ENCODE assay signal across 8 cellular contexts in the genomic region with DNA sequence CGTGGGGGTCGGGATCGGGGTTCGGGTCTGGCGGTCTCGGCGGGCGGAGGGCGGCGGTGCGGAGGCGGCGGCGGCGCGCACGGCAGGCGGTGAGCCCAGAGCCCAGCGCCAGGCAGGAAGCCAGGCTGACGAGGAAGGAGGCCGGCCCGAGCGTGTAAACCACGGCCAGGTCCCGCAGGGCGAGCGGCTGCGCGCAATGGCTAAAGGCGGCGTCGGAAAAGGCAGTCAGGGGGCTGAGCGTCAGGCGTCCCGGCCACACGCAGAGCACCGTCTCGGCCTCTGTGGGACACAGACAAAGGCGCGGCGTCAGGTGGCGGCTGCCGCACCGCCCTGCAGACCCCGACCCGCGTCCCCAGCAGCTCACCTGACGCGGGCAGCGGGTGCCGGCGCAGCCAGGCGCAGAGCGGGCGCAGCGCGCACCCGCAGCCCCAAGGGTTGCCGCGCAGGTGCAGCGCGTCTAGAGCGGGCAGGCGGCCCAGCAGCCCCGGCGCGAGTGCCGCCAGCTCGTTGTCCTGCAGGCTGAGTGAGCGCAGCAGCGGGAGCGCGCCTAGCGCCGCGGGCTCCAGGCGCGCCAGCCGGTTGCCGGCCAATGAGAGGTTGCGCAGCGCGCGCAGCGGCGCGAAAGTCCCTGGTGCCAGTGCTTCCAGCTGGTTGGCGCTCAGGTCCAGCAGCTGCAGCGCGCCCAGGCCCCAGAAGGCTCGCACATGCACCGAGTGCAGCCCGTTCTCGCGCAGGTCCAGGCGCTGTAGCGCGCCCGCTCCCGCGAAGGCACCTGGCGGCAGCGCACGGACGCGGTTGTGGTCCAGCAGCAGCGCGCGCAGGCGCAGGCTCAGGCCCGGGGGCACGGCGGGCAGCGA. TPM values are rescaled to one million over a fixed set of nuclear protein-coding genes. Genes with fewer than 3 reads are reported as not detected.
A peak's percentile ranks its signal among the peaks of the same experiment; 100 is the strongest.
DNase-seq lines count a peak whose midpoint lies in the region; ATAC-seq, FAIRE-seq and TF ChIP-seq lines count a peak whose summit lies in the region.

No MANE protein-coding gene starts in this region.

- TF ChIP-seq RAD21 in GM12878 (IDR thresholded peaks at IDR 0.05; ENCODE audit: insufficient read depth, low read depth, low read length), result no peak

- peak overlapping the region; percentile 96 to 100 (median 100) for H3K4me2 ChIP-seq in BLaER1 treated with 17β-estradiol and CSF1 and Interleukin-3, amounts not matched to agents 10 nM and 100 nM
- H3K4me2 ChIP-seq in GM12878 (ENCODE audit: control insufficient read depth, insufficient read depth), result peak overlapping the region; percentile 82
- H3K4me2 ChIP-seq in keratinocyte (ENCODE audit: control insufficient read depth, extremely low read depth, insufficient read depth, low read depth, low read length), result peak overlapping the region; percentile 41

- H4K20me1 ChIP-seq in BLaER1 treated with 17β-estradiol and CSF1 and Interleukin-3, amounts not matched to agents 10 nM and 100 nM, result peaks cover 0 to 89% (median 28%) of the 10 kb centered on the region in 11 experiments; a peak in 17 of 22 replicates
- H4K20me1 ChIP-seq in GM12878 (ENCODE audit: control insufficient read depth, insufficient read depth) (no peaks in the 10 kb centered on the region), keratinocyte (ENCODE audit: control insufficient read depth, extremely low read depth, insufficient read depth, low read length) (peaks cover 5% of the 10 kb centered on the region)

- peak overlapping the region; percentile 60 for H2AFZ ChIP-seq in GM12878 (ENCODE audit: control insufficient read depth, low read depth, low read length)
- H2AFZ ChIP-seq in keratinocyte (ENCODE audit: control insufficient read depth, low read length), result no peak overlapping the region

- DNase-seq in NCI-H460 (ENCODE audit: extremely low read depth, low read depth) (peak; percentile 59), GM12878 (ENCODE audit: low read depth, low spot score) (no peak), keratinocyte (ENCODE audit: low read depth, low spot score) (no peak), tibial nerve (ENCODE audit: low spot score in 2 of 2) (no peak), omental fat pad (ENCODE audit: low spot score) (no peak)

- H3K9ac ChIP-seq in BLaER1 treated with 17β-estradiol and CSF1 and Interleukin-3, amounts not matched to agents 10 nM and 100 nM, result peak overlapping the region; percentile 26 to 79 (median 66); a peak in 19 of 22 replicates
- H3K9ac ChIP-seq in GM12878 (ENCODE audit: control insufficient read depth, insufficient read depth, low read length), result no peak overlapping the region
- no peak overlapping the region for H3K9ac ChIP-seq in keratinocyte (ENCODE audit: control insufficient read depth, extremely low read depth, insufficient read depth, low read length)

- 3% methylated on average over 65 of the region's 114 CpGs for WGBS in GM12878 (ENCODE audit: insufficient coverage, insufficient replicate concordance, low lambda C conversion rate, missing lambda C conversion rate)
- WGBS in tibial nerve, 2 donors, result 0 to 1% methylated on average over 10 to 75 of the region's 114 CpGs

- BruUV-seq in GM12878 (replicated peaks; lab: Mats Ljungman, UMichigan), result no TSS peak

- SMC1A ChIA-PET in GM12878 (lab: Charles Lee; ENCODE audit: uncharacterized antibody, unreplicated experiment), result interaction anchor here (2.7 kb wide), 1 partner anchor 19 kb away, joined by 8 read pairs; no protein-coding TSS in a partner anchor

- TF ChIP-seq POLR2A in GM18951 (IDR thresholded peaks at IDR 0.05; ENCODE audit: extremely low read depth, insufficient read depth, insufficient read length) (peak; percentile 49), GM12878 (IDR thresholded peaks at IDR 0.05; ENCODE audit: low read depth, low read length) (no peak), tibial nerve (IDR thresholded peaks at IDR 0.05) (no peak)

- H3K27me3 ChIP-seq in BLaER1 treated with 17β-estradiol and CSF1 and Interleukin-3, amounts not matched to agents 10 nM and 100 nM, result peaks cover 0 to 86% (median 18%) of the 10 kb centered on the region in 11 experiments; a peak in 16 of 22 replicates
- H3K27me3 ChIP-seq in GM12878 (replicated peaks in 1 of 2; ENCODE audit: control insufficient read depth in 2 of 2, insufficient read depth in 2 of 2, low read length in 1 of 2) (peaks cover 0 to 8% of the 10 kb centered on the region in 2 experiments; a peak in 3 of 4 replicates), keratinocyte (ENCODE audit: control insufficient read depth, extremely low read depth, insufficient read depth, low read length) (peaks cover 96% of the 10 kb centered on the region), tibial nerve (peaks cover 9 to 65% of the 10 kb centered on the region in 2 donors)

- dilution Hi-C loops in keratinocyte (cut with MboI; ENCODE audit: extremely low pct_ligation_motif_present, low sequenced_read_pairs), result no loop called here

- POLR2A ChIA-PET in GM12878 (lab: Charles Lee), result interaction anchor here (0.5 to 4.4 kb wide), 9 partner anchors 11 to 82 kb away, joined by 3 to 37 read pairs (median 5); a partner anchor contains a TSS

- H3K79me2 ChIP-seq in GM12878 (ENCODE audit: control insufficient read depth, insufficient read depth, low read length) (no peaks in the 10 kb centered on the region), keratinocyte (ENCODE audit: control insufficient read depth, insufficient read depth, low read length) (no peaks in the 10 kb centered on the region)

- H3K36me3 ChIP-seq in BLaER1 treated with 17β-estradiol and CSF1 and Interleukin-3, amounts not matched to agents 10 nM and 100 nM, result peaks cover 0 to 7% (median 0%) of the 10 kb centered on the region in 11 experiments; a peak in 2 of 22 replicates
- no peaks in the 10 kb centered on the region for H3K36me3 ChIP-seq in GM12878 (ENCODE audit: control insufficient read depth in 2 of 2, insufficient read depth in 2 of 2, low read length in 1 of 2)
- no peaks in the 10 kb centered on the region for H3K36me3 ChIP-seq in keratinocyte (ENCODE audit: control insufficient read depth in 2 of 2, extremely low read depth in 1 of 2, insufficient read depth in 2 of 2, low read length in 2 of 2)
- no peaks in the 10 kb centered on the region for H3K36me3 ChIP-seq in tibial nerve

- H3K4me1 ChIP-seq in BLaER1 treated with 17β-estradiol and CSF1 and Interleukin-3, amounts not matched to agents 10 nM and 100 nM, result peaks cover 29 to 97% (median 94%) of the 10 kb centered on the region in 10 experiments
- peaks cover 8% of the 10 kb centered on the region; the same call in 1 of the 2 replicates for H3K4me1 ChIP-seq in GM12878 (ENCODE audit: control insufficient read depth, insufficient read depth, low read length)
- H3K4me1 ChIP-seq in keratinocyte (ENCODE audit: control insufficient read depth, extremely low read depth, insufficient read depth, low read length), result no peaks in the 10 kb centered on the region
- peaks cover 0 to 33% (median 16%) of the 10 kb centered on the region in 4 donors for H3K4me1 ChIP-seq in tibial nerve

- in situ Hi-C loops in GM18951 (cut with MboI; ENCODE audit: low sequenced_read_pairs, unreplicated experiment) (no loop called here), GM12878 (cut with MboI) (no loop called here)

- FAIRE-seq in GM12878 (lab: Jason Lieb, UNC), result no peak
- FAIRE-seq in keratinocyte (lab: Jason Lieb, UNC), result no peak

- CTCF ChIA-PET in GM12878 (lab: Yijun Ruan, JAX), result interaction anchor here (1.1 to 1.4 kb wide), 2 partner anchors 38 to 58 kb away, joined by 3 to 5 read pairs; a partner anchor contains a TSS

- no peaks in the 10 kb centered on the region for H3K9me3 ChIP-seq in BLaER1 treated with 17β-estradiol and CSF1 and Interleukin-3, amounts not matched to agents 10 nM and 100 nM (replicated peaks in 1 of 11)
- H3K9me3 ChIP-seq in GM12878 (replicated peaks; ENCODE audit: control insufficient read depth, insufficient read depth, low read length) (no peaks in the 10 kb centered on the region), keratinocyte (ENCODE audit: control insufficient read depth, low read depth, low read length) (no peaks in the 10 kb centered on the region), tibial nerve (no peaks in the 10 kb centered on the region)

- peak overlapping the region; percentile 55 to 75 (median 66) for H3K4me3 ChIP-seq in BLaER1 treated with 17β-estradiol and CSF1 and Interleukin-3, amounts not matched to agents 10 nM and 100 nM
- peak overlapping the region; percentile 53; the same call in 1 of the 2 replicates for H3K4me3 ChIP-seq in GM12878
- H3K4me3 ChIP-seq in keratinocyte (ENCODE audit: control insufficient read depth in 2 of 3, extremely low read depth in 1 of 3, insufficient read depth in 2 of 3, low read depth in 1 of 3, low read length in 3 of 3), result peak overlapping the region in 1 of 3 experiments; percentile 5
- peak overlapping the region in 3 of 4 donors; percentile 13 to 41 (median 22) for H3K4me3 ChIP-seq in tibial nerve

- ATAC-seq in GM12878, result peak; percentile 79
- ATAC-seq in HG03571 (IDR thresholded peaks at IDR 0.05; ENCODE audit: unreplicated experiment), result no peak
- no peak for ATAC-seq in omental fat pad (ENCODE audit: low FRiP score)

- TF ChIP-seq CTCF in GM12878 (IDR thresholded peaks at IDR 0.05 in 2 of 3, conservative IDR thresholded peaks at IDR 0.05 in 1 of 3; ENCODE audit: control insufficient read depth in 2 of 3, extremely low read depth in 1 of 3, insufficient read depth in 1 of 3, low read depth in 3 of 3, low read length in 3 of 3), result no peak
- no peak for TF ChIP-seq CTCF in keratinocyte (optimal IDR thresholded peaks at IDR 0.05 in 1 of 3, IDR thresholded peaks at IDR 0.05 in 1 of 3, conservative IDR thresholded peaks at IDR 0.05 in 1 of 3; ENCODE audit: extremely low read depth in 1 of 3, insufficient read depth in 2 of 3, low read length in 3 of 3)
- TF ChIP-seq CTCF in tibial nerve (IDR thresholded peaks at IDR 0.05), result no peak
- TF ChIP-seq CTCF in omental fat pad (IDR thresholded peaks at IDR 0.05), result no peak

- intact Hi-C loops in GM12878 (cut with micrococcal nuclease; ENCODE audit: unreplicated experiment), result no loop called here

- H3K27ac ChIP-seq in BLaER1 treated with 17β-estradiol and CSF1 and Interleukin-3, amounts not matched to agents 10 nM and 100 nM, result peak overlapping the region in 6 of 11 experiments; percentile 0 to 57 (median 49); a peak in 10 of 22 replicates
- H3K27ac ChIP-seq in GM12878 (ENCODE audit: control insufficient read depth, insufficient read depth), result no peak overlapping the region
- H3K27ac ChIP-seq in keratinocyte (ENCODE audit: control insufficient read depth, insufficient read depth, low read length), result no peak overlapping the region
- no peak overlapping the region for H3K27ac ChIP-seq in tibial nerve

- RAD21 ChIA-PET in GM12878 (lab: Charles Lee; ENCODE audit: unreplicated experiment), result interaction anchor here (0.8 to 4.3 kb wide), 3 partner anchors 19 to 73 kb away, joined by 3 to 25 read pairs (median 3); no protein-coding TSS in a partner anchor

- TF ChIP-seq EP300 in GM12878 (IDR thresholded peaks at IDR 0.05; ENCODE audit: borderline replicate concordance in 1 of 2, control insufficient read depth in 1 of 2, low read depth in 2 of 2, low read length in 2 of 2) (no peak), tibial nerve (IDR thresholded peaks at IDR 0.05) (no peak)

- H3K9me1 ChIP-seq in keratinocyte (ENCODE audit: control insufficient read depth, extremely low read depth, insufficient read depth, low read length), result no peaks in the 10 kb centered on the region

RNA-seq across cellular contexts. Expression of a gene that starts 0.7 kb away (rescaled TPM):
- not detected in 2 replicates for total RNA-seq in NCI-H460 (2014; rRNA removed; shearing (Covaris generic))
- polyA plus RNA-seq in NCI-H460 (2014; cell fraction: nucleus; rRNA removed), result not detected in 2 replicates
- 3.5 and 5.3 TPM in 2 replicates for total RNA-seq in GM12878 (2013; cell fraction: nucleolus; rRNA removed)
- total RNA-seq in GM12878 (2014; rRNA removed) (0.11 TPM in 1 of 2 replicates, not detected in the other), GM12878 (2014; rRNA removed; fragmentation: Illumina TruSeq; extraction: Trizol) (not detected in 2 replicates), GM12878 (2021) (0.58 and 0.64 TPM in 2 replicates), tibial nerve (not detected), omental fat pad (not detected)
- polyA plus RNA-seq in GM12878 (2011; ENCODE audit: low read depth), result not detected
- polyA plus RNA-seq in GM12878 (2011; rRNA removed) (0.29 TPM in 1 of 2 replicates, not detected in the other), GM12878 (2014; fragmentation: Illumina TruSeq; extraction: Trizol) (not detected in 2 replicates), GM12878 (2014; fragmentation: Nextera tagmentation; extraction: Ambion mirVana) (not detected), GM12878 (2014; rRNA removed) (0.69 and 0.82 TPM in 2 replicates), GM12878 (2016; fragmentation: Nextera tagmentation; extraction: Ambion mirVana) (under 1 TPM; 0.33 to 0.91 TPM), keratinocyte (not detected in 3 replicates)
- polyA plus RNA-seq in GM12878 (2011; cell fraction: cytosol; rRNA removed), result 0.52 and 1.2 TPM in 2 replicates
- 3.7 and 4.4 TPM in 2 replicates for polyA plus RNA-seq in GM12878 (2011; cell fraction: nucleus; rRNA removed)
- 0.30 and 0.88 TPM in 2 replicates for polyA plus RNA-seq in GM12878 (2012)
- polyA minus RNA-seq in GM12878 (2011; rRNA and poly(A)+ RNA removed), result not detected in 2 replicates
- 1.2 TPM in 1 of 2 replicates, not detected in the other for polyA minus RNA-seq in GM12878 (2011; cell fraction: cytosol; rRNA and poly(A)+ RNA removed)
- 2.1 and 3.7 TPM in 2 replicates for polyA minus RNA-seq in GM12878 (2011; cell fraction: nucleus; rRNA and poly(A)+ RNA removed)
- not detected for polyA plus RNA-seq in keratinocyte (2011; ENCODE audit: low read depth)
- not detected in 2 replicates for polyA plus RNA-seq in keratinocyte (2011; cell fraction: cytosol; rRNA removed)
- not detected in 2 replicates for polyA plus RNA-seq in keratinocyte (2011; cell fraction: nucleus; rRNA removed)
- polyA plus RNA-seq in keratinocyte (2012; ENCODE audit: low replicate concordance), result not detected in 2 replicates
- polyA minus RNA-seq in keratinocyte, result not detected in 3 replicates
- polyA minus RNA-seq in keratinocyte (2011; cell fraction: cytosol; rRNA and poly(A)+ RNA removed), result not detected
- not detected in 2 replicates for polyA minus RNA-seq in keratinocyte (2011; cell fraction: nucleus; rRNA and poly(A)+ RNA removed)

RNA-seq across cellular contexts. Expression of a gene that starts 2.7 kb away (rescaled TPM):
- total RNA-seq in NCI-H460 (2014; rRNA removed; shearing (Covaris generic)), result not detected in 2 replicates
- polyA plus RNA-seq in NCI-H460 (2014; cell fraction: nucleus; rRNA removed), result not detected in 2 replicates
- not detected in 2 replicates for total RNA-seq in GM12878 (2013; cell fraction: nucleolus; rRNA removed)
- total RNA-seq in GM12878 (2014; rRNA removed), result not detected in 2 replicates
- not detected in 2 replicates for total RNA-seq in GM12878 (2014; rRNA removed; fragmentation: Illumina TruSeq; extraction: Trizol)
- not detected in 2 replicates for total RNA-seq in GM12878 (2021)
- polyA plus RNA-seq in GM12878 (2011; ENCODE audit: low read depth), result not detected
- polyA plus RNA-seq in GM12878 (2011; rRNA removed), result not detected in 2 replicates
- polyA plus RNA-seq in GM12878 (2011; cell fraction: cytosol; rRNA removed), result not detected in 2 replicates
- polyA plus RNA-seq in GM12878 (2011; cell fraction: nucleus; rRNA removed), result not detected in 2 replicates
- polyA plus RNA-seq in GM12878 (2012), result not detected in 2 replicates
- not detected in 2 replicates for polyA plus RNA-seq in GM12878 (2014; fragmentation: Illumina TruSeq; extraction: Trizol)
- not detected for polyA plus RNA-seq in GM12878 (2014; fragmentation: Nextera tagmentation; extraction: Ambion mirVana)
- polyA plus RNA-seq in GM12878 (2014; rRNA removed), result not detected in 2 replicates
- not detected for polyA plus RNA-seq in GM12878 (2016; fragmentation: Nextera tagmentation; extraction: Ambion mirVana)
- polyA minus RNA-seq in GM12878 (2011; rRNA and poly(A)+ RNA removed), result not detected in 2 replicates
- not detected in 2 replicates for polyA minus RNA-seq in GM12878 (2011; cell fraction: cytosol; rRNA and poly(A)+ RNA removed)
- polyA minus RNA-seq in GM12878 (2011; cell fraction: nucleus; rRNA and poly(A)+ RNA removed), result not detected in 2 replicates
- polyA plus RNA-seq in keratinocyte, result not detected in 3 replicates
- polyA plus RNA-seq in keratinocyte (2011; ENCODE audit: low read depth), result not detected
- not detected in 2 replicates for polyA plus RNA-seq in keratinocyte (2011; cell fraction: cytosol; rRNA removed)
- not detected in 2 replicates for polyA plus RNA-seq in keratinocyte (2011; cell fraction: nucleus; rRNA removed)
- polyA plus RNA-seq in keratinocyte (2012; ENCODE audit: low replicate concordance), result not detected in 2 replicates
- polyA minus RNA-seq in keratinocyte, result not detected in 3 replicates
- polyA minus RNA-seq in keratinocyte (2011; cell fraction: cytosol; rRNA and poly(A)+ RNA removed), result not detected
- polyA minus RNA-seq in keratinocyte (2011; cell fraction: nucleus; rRNA and poly(A)+ RNA removed), result not detected in 2 replicates
- not detected for total RNA-seq in tibial nerve
- not detected for total RNA-seq in omental fat pad

RNA-seq across cellular contexts. Expression of a gene that starts 19.2 kb away (rescaled TPM):
- total RNA-seq in NCI-H460 (2014; rRNA removed; shearing (Covaris generic)), result 11.0 and 16.1 TPM in 2 replicates
- 99.9 and 135 TPM in 2 replicates for polyA plus RNA-seq in NCI-H460 (2014; cell fraction: nucleus; rRNA removed)
- 86.4 and 102 TPM in 2 replicates for total RNA-seq in GM12878 (2013; cell fraction: nucleolus; rRNA removed)
- 18.1 and 26.1 TPM in 2 replicates for total RNA-seq in GM12878 (2014; rRNA removed)
- total RNA-seq in GM12878 (2014; rRNA removed; fragmentation: Illumina TruSeq; extraction: Trizol), result 12.5 and 14.2 TPM in 2 replicates
- 62.2 and 65.2 TPM in 2 replicates for total RNA-seq in GM12878 (2021)
- polyA plus RNA-seq in GM12878 (2011; ENCODE audit: low read depth), result 24.1 TPM
- polyA plus RNA-seq in GM12878 (2011; rRNA removed), result 9.0 and 20.7 TPM in 2 replicates
- polyA plus RNA-seq in GM12878 (2011; cell fraction: cytosol; rRNA removed), result 18.5 and 30.0 TPM in 2 replicates
- polyA plus RNA-seq in GM12878 (2011; cell fraction: nucleus; rRNA removed), result 248 and 250 TPM in 2 replicates
- 39.4 and 42.5 TPM in 2 replicates for polyA plus RNA-seq in GM12878 (2012)
- polyA plus RNA-seq in GM12878 (2014; fragmentation: Illumina TruSeq; extraction: Trizol), result 6.0 and 12.0 TPM in 2 replicates
- under 1 TPM; 0.03 to 0.04 TPM for polyA plus RNA-seq in GM12878 (2014; fragmentation: Nextera tagmentation; extraction: Ambion mirVana)
- polyA plus RNA-seq in GM12878 (2014; rRNA removed), result 53.1 and 60.9 TPM in 2 replicates
- polyA plus RNA-seq in GM12878 (2016; fragmentation: Nextera tagmentation; extraction: Ambion mirVana), result 10 to 100 TPM; 20.2 to 21.0 TPM
- polyA minus RNA-seq in GM12878 (2011; rRNA and poly(A)+ RNA removed), result 14.8 and 26.2 TPM in 2 replicates
- 26.0 and 30.9 TPM in 2 replicates for polyA minus RNA-seq in GM12878 (2011; cell fraction: cytosol; rRNA and poly(A)+ RNA removed)
- 61.2 and 71.8 TPM in 2 replicates for polyA minus RNA-seq in GM12878 (2011; cell fraction: nucleus; rRNA and poly(A)+ RNA removed)
- polyA plus RNA-seq in keratinocyte, result 11.9 to 24.0 TPM (median 13.8 TPM) in 3 replicates
- polyA plus RNA-seq in keratinocyte (2011; ENCODE audit: low read depth), result 21.5 TPM
- 3.5 and 7.7 TPM in 2 replicates for polyA plus RNA-seq in keratinocyte (2011; cell fraction: cytosol; rRNA removed)
- polyA plus RNA-seq in keratinocyte (2011; cell fraction: nucleus; rRNA removed), result 61.6 and 81.3 TPM in 2 replicates
- 16.2 and 18.6 TPM in 2 replicates for polyA plus RNA-seq in keratinocyte (2012; ENCODE audit: low replicate concordance)
- 14.4 to 24.1 TPM (median 15.5 TPM) in 3 replicates for polyA minus RNA-seq in keratinocyte
- 52.2 TPM for polyA minus RNA-seq in keratinocyte (2011; cell fraction: cytosol; rRNA and poly(A)+ RNA removed)
- 23.4 and 24.1 TPM in 2 replicates for polyA minus RNA-seq in keratinocyte (2011; cell fraction: nucleus; rRNA and poly(A)+ RNA removed)
- 10 to 100 TPM; 41.6 to 73.0 (median 58.9) TPM for total RNA-seq in tibial nerve
- 10 to 100 TPM; 17.4 to 38.8 (median 22.8) TPM for total RNA-seq in omental fat pad

RNA-seq across cellular contexts. Expression of a gene that starts 19.3 kb away (rescaled TPM):
- total RNA-seq in NCI-H460 (2014; rRNA removed; shearing (Covaris generic)), result 59.3 and 66.1 TPM in 2 replicates
- polyA plus RNA-seq in NCI-H460 (2014; cell fraction: nucleus; rRNA removed), result 151 and 158 TPM in 2 replicates
- total RNA-seq in GM12878 (2013; cell fraction: nucleolus; rRNA removed), result 12.8 and 16.8 TPM in 2 replicates
- total RNA-seq in GM12878 (2014; rRNA removed), result 72.6 and 96.6 TPM in 2 replicates
- total RNA-seq in GM12878 (2014; rRNA removed; fragmentation: Illumina TruSeq; extraction: Trizol), result 48.5 and 54.2 TPM in 2 replicates
- total RNA-seq in GM12878 (2021), result 84.8 and 88.3 TPM in 2 replicates
- 27.0 TPM for polyA plus RNA-seq in GM12878 (2011; ENCODE audit: low read depth)
- polyA plus RNA-seq in GM12878 (2011; rRNA removed), result 33.4 and 67.6 TPM in 2 replicates
- 132 and 179 TPM in 2 replicates for polyA plus RNA-seq in GM12878 (2011; cell fraction: cytosol; rRNA removed)
- polyA plus RNA-seq in GM12878 (2011; cell fraction: nucleus; rRNA removed), result 78.8 and 83.0 TPM in 2 replicates
- 50.7 and 62.2 TPM in 2 replicates for polyA plus RNA-seq in GM12878 (2012)
- 4.1 and 40.5 TPM in 2 replicates for polyA plus RNA-seq in GM12878 (2014; fragmentation: Illumina TruSeq; extraction: Trizol)
- polyA plus RNA-seq in GM12878 (2014; fragmentation: Nextera tagmentation; extraction: Ambion mirVana), result 10 to 100 TPM in 1 of 2 experiments, under 1 TPM in 1; 0.63 to 13.4 TPM
- polyA plus RNA-seq in GM12878 (2014; rRNA removed), result 122 and 138 TPM in 2 replicates
- polyA plus RNA-seq in GM12878 (2016; fragmentation: Nextera tagmentation; extraction: Ambion mirVana), result 100 to 1,000 TPM; 122 to 139 TPM
- polyA minus RNA-seq in GM12878 (2011; rRNA and poly(A)+ RNA removed), result 11.6 and 31.9 TPM in 2 replicates
- 19.2 and 20.3 TPM in 2 replicates for polyA minus RNA-seq in GM12878 (2011; cell fraction: cytosol; rRNA and poly(A)+ RNA removed)
- polyA minus RNA-seq in GM12878 (2011; cell fraction: nucleus; rRNA and poly(A)+ RNA removed), result 10.0 and 12.9 TPM in 2 replicates
- polyA plus RNA-seq in keratinocyte, result 45.3 to 63.2 TPM (median 56.7 TPM) in 3 replicates
- polyA plus RNA-seq in keratinocyte (2011; ENCODE audit: low read depth), result 29.9 TPM
- polyA plus RNA-seq in keratinocyte (2011; cell fraction: cytosol; rRNA removed), result 29.0 and 62.0 TPM in 2 replicates
- 19.6 and 21.1 TPM in 2 replicates for polyA plus RNA-seq in keratinocyte (2011; cell fraction: nucleus; rRNA removed)
- polyA plus RNA-seq in keratinocyte (2012; ENCODE audit: low replicate concordance), result 35.5 and 82.8 TPM in 2 replicates
- 18.6 to 38.3 TPM (median 23.0 TPM) in 3 replicates for polyA minus RNA-seq in keratinocyte
- 45.1 TPM for polyA minus RNA-seq in keratinocyte (2011; cell fraction: cytosol; rRNA and poly(A)+ RNA removed)
- 7.0 and 9.4 TPM in 2 replicates for polyA minus RNA-seq in keratinocyte (2011; cell fraction: nucleus; rRNA and poly(A)+ RNA removed)
- 10 to 100 TPM; 37.3 to 73.9 (median 53.5) TPM for total RNA-seq in tibial nerve
- total RNA-seq in omental fat pad, result 10 to 100 TPM; 51.2 to 78.2 (median 67.1) TPM

RNA-seq across cellular contexts. Expression of a gene that starts 30.2 kb away (rescaled TPM):
- not detected in 2 replicates for total RNA-seq in NCI-H460 (2014; rRNA removed; shearing (Covaris generic))
- polyA plus RNA-seq in NCI-H460 (2014; cell fraction: nucleus; rRNA removed), result 0.06 TPM in 1 of 2 replicates, not detected in the other
- total RNA-seq in GM12878 (2013; cell fraction: nucleolus; rRNA removed), result 0.71 and 1.3 TPM in 2 replicates
- total RNA-seq in GM12878 (2014; rRNA removed), result not detected in 2 replicates
- total RNA-seq in GM12878 (2014; rRNA removed; fragmentation: Illumina TruSeq; extraction: Trizol), result not detected in 2 replicates
- 0.10 and 0.35 TPM in 2 replicates for total RNA-seq in GM12878 (2021)
- polyA plus RNA-seq in GM12878 (2011; ENCODE audit: low read depth), result not detected
- 0.05 TPM in 1 of 2 replicates, not detected in the other for polyA plus RNA-seq in GM12878 (2011; rRNA removed)
- polyA plus RNA-seq in GM12878 (2011; cell fraction: cytosol; rRNA removed), result 0.01 and 0.02 TPM in 2 replicates
- 0.32 and 0.75 TPM in 2 replicates for polyA plus RNA-seq in GM12878 (2011; cell fraction: nucleus; rRNA removed)
- 0.16 and 0.27 TPM in 2 replicates for polyA plus RNA-seq in GM12878 (2012)
- polyA plus RNA-seq in GM12878 (2014; fragmentation: Illumina TruSeq; extraction: Trizol), result 0.06 TPM in 1 of 2 replicates, not detected in the other
- polyA plus RNA-seq in GM12878 (2014; fragmentation: Nextera tagmentation; extraction: Ambion mirVana), result not detected
- polyA plus RNA-seq in GM12878 (2014; rRNA removed), result 0.01 and 0.05 TPM in 2 replicates
- polyA plus RNA-seq in GM12878 (2016; fragmentation: Nextera tagmentation; extraction: Ambion mirVana), result not detected
- not detected in 2 replicates for polyA minus RNA-seq in GM12878 (2011; rRNA and poly(A)+ RNA removed)
- not detected in 2 replicates for polyA minus RNA-seq in GM12878 (2011; cell fraction: cytosol; rRNA and poly(A)+ RNA removed)
- 0.10 TPM in 1 of 2 replicates, not detected in the other for polyA minus RNA-seq in GM12878 (2011; cell fraction: nucleus; rRNA and poly(A)+ RNA removed)
- polyA plus RNA-seq in keratinocyte, result 0.03 to 0.26 TPM (median 0.03 TPM) in 3 replicates
- not detected for polyA plus RNA-seq in keratinocyte (2011; ENCODE audit: low read depth)
- 0.06 TPM in 2 replicates for polyA plus RNA-seq in keratinocyte (2011; cell fraction: cytosol; rRNA removed)
- polyA plus RNA-seq in keratinocyte (2011; cell fraction: nucleus; rRNA removed), result 0.09 and 0.82 TPM in 2 replicates
- 0.05 and 0.34 TPM in 2 replicates for polyA plus RNA-seq in keratinocyte (2012; ENCODE audit: low replicate concordance)
- 0.16 TPM in 1 of 3 replicates, not detected in the others for polyA minus RNA-seq in keratinocyte
- not detected for polyA minus RNA-seq in keratinocyte (2011; cell fraction: cytosol; rRNA and poly(A)+ RNA removed)
- polyA minus RNA-seq in keratinocyte (2011; cell fraction: nucleus; rRNA and poly(A)+ RNA removed), result 0.42 TPM in 1 of 2 replicates, not detected in the other
- under 1 TPM in 1 of 4 donors, not detected in 3; 0.21 TPM for total RNA-seq in tibial nerve
- not detected for total RNA-seq in omental fat pad

Comparison
In these comparisons a context has a peak if more than half of its experiments do, and no peak if none do; other contexts are left out.
1. H3K27ac ChIP-seq: peak in BLaER1 treated with 17β-estradiol and CSF1 and Interleukin-3, amounts not matched to agents 10 nM and 100 nM (6 of 11); none in GM12878 (single experiment), keratinocyte (single experiment) and tibial nerve (0 of 4).
2. H3K4me2 ChIP-seq: peak in every context shown above with its lines; median percentile 100 in BLaER1 treated with 17β-estradiol and CSF1 and Interleukin-3, amounts not matched to agents 10 nM and 100 nM; 82 in GM12878; 41 in keratinocyte.
3. H3K9ac ChIP-seq: peak in BLaER1 treated with 17β-estradiol and CSF1 and Interleukin-3, amounts not matched to agents 10 nM and 100 nM (11 of 11); none in GM12878 (single experiment) and keratinocyte (single experiment).